15 cellular contexts compared by ENCODE assay signal in genomic region chr11:66495401-66495844, GRCh38. TPM values are rescaled to one million over a fixed set of nuclear protein-coding genes. Genes with fewer than 3 reads are reported as not detected.
DNase-seq lines count a peak whose midpoint lies in the region; ATAC-seq and TF ChIP-seq lines count a peak whose summit lies in the region.
"Had no signal": no experiment of that assay in that cellular context is flagged by ENCODE, and none has a peak within 500 bp of the region (broad histone marks: within the 10 kb centered on the region; RNA-seq: fewer than 3 reads in every experiment).

No MANE protein-coding gene starts in this region.

- H3K36me3 ChIP-seq in cardiac muscle cell (no peaks in the 10 kb centered on the region), left ventricle myocardium inferior (peaks cover 47% of the 10 kb centered on the region), MM.1S (replicated peaks; ENCODE audit: insufficient read depth, low read length) (no peaks in the 10 kb centered on the region), endodermal cell (ENCODE audit: control insufficient read depth, insufficient read depth, low read length) (peaks cover 65% of the 10 kb centered on the region)

- H3K9ac ChIP-seq in MM.1S (ENCODE audit: low read length) (no peak overlapping the region), endodermal cell (ENCODE audit: extremely low read depth, low read length, poor library complexity, severe bottlenecking) (no peak overlapping the region)

- peaks cover 57% of the 10 kb centered on the region for H3K36me3 Mint-ChIP-seq in endodermal cell (ENCODE audit: low read depth)

- H3K9me3 Mint-ChIP-seq in endodermal cell = no peaks in the 10 kb centered on the region
- H3K9me3 Mint-ChIP-seq: CD4-positive, CD25-positive, alpha-beta regulatory T cell; immature natural killer cell; stimulated activated naive CD8-positive, alpha-beta T cell treated with anti-CD3 and anti-CD28 coated beads, Interleukin-15, amount 100 ng/mL, for 72 hours had no signal

- no peak overlapping the region for H3K27ac Mint-ChIP-seq in endodermal cell
- H3K27ac Mint-ChIP-seq: CD4-positive, CD25-positive, alpha-beta regulatory T cell; immature natural killer cell had no signal

- peaks cover 3% of the 10 kb centered on the region for H3K4me1 Mint-ChIP-seq in endodermal cell
- H3K4me1 Mint-ChIP-seq: CD4-positive, CD25-positive, alpha-beta regulatory T cell; immature natural killer cell had no signal

- H3K27me3 ChIP-seq in cardiac muscle cell (no peaks in the 10 kb centered on the region), left ventricle myocardium inferior (ENCODE audit: low read depth) (no peaks in the 10 kb centered on the region), MM.1S (replicated peaks; ENCODE audit: insufficient read depth, low read length) (no peaks in the 10 kb centered on the region), endodermal cell (ENCODE audit: control insufficient read depth, insufficient read depth, low read length, poor library complexity, severe bottlenecking) (no peaks in the 10 kb centered on the region)

- peak; percentile 11 for TF ChIP-seq CTCF in cardiac muscle cell (IDR thresholded peaks at IDR 0.05; ENCODE audit: low read depth, low read length)
- no peak for TF ChIP-seq CTCF in left ventricle myocardium inferior (IDR thresholded peaks at IDR 0.05; ENCODE audit: borderline replicate concordance)
- TF ChIP-seq CTCF in MM.1S (IDR thresholded peaks at IDR 0.05; ENCODE audit: low read length) = peak; percentile 35
- peak; percentile 73 for TF ChIP-seq CTCF in endodermal cell (conservative IDR thresholded peaks at IDR 0.05)

- intact Hi-C loops in left ventricle myocardium inferior (cut with micrococcal nuclease) = no loop called here

- H3K9me3 ChIP-seq in cardiac muscle cell (ENCODE audit: low read depth) = no peaks in the 10 kb centered on the region
- no peaks in the 10 kb centered on the region for H3K9me3 ChIP-seq in left ventricle myocardium inferior (replicated peaks)
- H3K9me3 ChIP-seq in MM.1S (replicated peaks; ENCODE audit: insufficient read depth, low read length) = no peaks in the 10 kb centered on the region
- H3K9me3 ChIP-seq in endodermal cell (ENCODE audit: control insufficient read depth, low read length) = no peaks in the 10 kb centered on the region
- H3K9me3 ChIP-seq: mucosa of descending colon had no signal

- H3K4me2 ChIP-seq in MM.1S (ENCODE audit: low read depth, low read length) = no peak overlapping the region

- no peak for DNase-seq in cardiac muscle cell (ENCODE audit: low read depth in 1 of 2, low spot score in 1 of 2)
- DNase-seq in left ventricle myocardium inferior = no peak
- no peak for DNase-seq in MM.1S
- peak; percentile 87 for DNase-seq in endodermal cell
- DNase-seq in stimulated activated naive CD8-positive, alpha-beta T cell treated with anti-CD3 and anti-CD28 coated beads, Interleukin-15, Interleukin-2, amounts not matched to agents 100 U/mL and 50 U/mL, for 24 hours = peak; percentile 35
- no peak for DNase-seq in globus pallidus (ENCODE audit: low spot score)
- DNase-seq: immature natural killer cell, mucosa of descending colon, NCI-H2171, T-helper 1 cell had no signal

- H3F3A ChIP-seq in MM.1S (ENCODE audit: insufficient read depth, low read length) = no peaks in the 10 kb centered on the region

- H2AFZ ChIP-seq in MM.1S (ENCODE audit: low read length) = no peak overlapping the region

- H3K27me3 Mint-ChIP-seq in endodermal cell (ENCODE audit: insufficient read depth) = no peaks in the 10 kb centered on the region
- H3K27me3 Mint-ChIP-seq: CD4-positive, CD25-positive, alpha-beta regulatory T cell; stimulated activated naive CD8-positive, alpha-beta T cell treated with anti-CD3 and anti-CD28 coated beads, Interleukin-15, amount 100 ng/mL, for 72 hours had no signal

- ATAC-seq in stimulated activated naive CD8-positive, alpha-beta T cell treated with anti-CD3 and anti-CD28 coated beads, Interleukin-15, Interleukin-2, amounts not matched to agents 100 U/mL and 50 U/mL, for 24 hours = peak; percentile 24
- ATAC-seq in HG03521 (IDR thresholded peaks at IDR 0.05; ENCODE audit: unreplicated experiment) = no peak
- ATAC-seq in GM18520 (IDR thresholded peaks at IDR 0.05; ENCODE audit: unreplicated experiment) = no peak
- ATAC-seq: mucosa of descending colon; stimulated activated naive CD8-positive, alpha-beta T cell treated with anti-CD3 and anti-CD28 coated beads, Interleukin-15, amount 100 ng/mL, for 72 hours had no signal

- H3K4me3 ChIP-seq in cardiac muscle cell (no peak overlapping the region), left ventricle myocardium inferior (no peak overlapping the region), MM.1S (ENCODE audit: low read length) (no peak overlapping the region), endodermal cell (ENCODE audit: low read length) (no peak overlapping the region)
- H3K4me3 ChIP-seq: mucosa of descending colon had no signal

- no peak overlapping the region for H3K4me3 Mint-ChIP-seq in endodermal cell
- H3K4me3 Mint-ChIP-seq: CD4-positive, CD25-positive, alpha-beta regulatory T cell; immature natural killer cell; stimulated activated naive CD8-positive, alpha-beta T cell treated with anti-CD3 and anti-CD28 coated beads, Interleukin-15, amount 100 ng/mL, for 72 hours had no signal

- H3K79me2 ChIP-seq in MM.1S (ENCODE audit: low read length) = no peaks in the 10 kb centered on the region

- H3K27ac ChIP-seq in cardiac muscle cell (no peak overlapping the region), left ventricle myocardium inferior (replicated peaks) (no peak overlapping the region), MM.1S (ENCODE audit: low read length) (no peak overlapping the region), endodermal cell (ENCODE audit: low read depth, low read length) (no peak overlapping the region)

- H3K4me1 ChIP-seq in cardiac muscle cell (ENCODE audit: low read depth) (no peaks in the 10 kb centered on the region), left ventricle myocardium inferior (no peaks in the 10 kb centered on the region), MM.1S (ENCODE audit: low read length) (no peaks in the 10 kb centered on the region), endodermal cell (ENCODE audit: control insufficient read depth, insufficient read depth, low read length) (no peaks in the 10 kb centered on the region)

- no peaks in the 10 kb centered on the region for H4K20me1 ChIP-seq in MM.1S (ENCODE audit: insufficient read depth, low read length)

- H3K9me2 ChIP-seq in MM.1S (replicated peaks; ENCODE audit: insufficient read depth, low read length) = no peaks in the 10 kb centered on the region

- WGBS in endodermal cell (ENCODE audit: insufficient coverage in 1 of 2, insufficient read length in 1 of 2), 2 experiments = 88 to 97% methylated on average over 6 to 17 of the region's 17 CpGs

RNA-seq across cellular contexts. Expression of gene BBS1, which starts 15.0 kb away (rescaled TPM):
- total RNA-seq in cardiac muscle cell (100 and 106 TPM in 2 replicates), left ventricle myocardium inferior (16.9 TPM), endodermal cell (10 to 100 TPM; 52.4 to 67.3 TPM)
- polyA plus RNA-seq in cardiac muscle cell = 59.7 and 62.7 TPM in 2 replicates
- 39.1 TPM for polyA plus RNA-seq in endodermal cell (2013, experiment 1 of 2)
- polyA plus RNA-seq in endodermal cell (2013, experiment 2 of 2) = 34.5 TPM

RNA-seq across cellular contexts. Expression of gene DPP3, which starts 15.2 kb away (rescaled TPM):
- total RNA-seq in cardiac muscle cell = 21.9 and 60.7 TPM in 2 replicates
- polyA plus RNA-seq in cardiac muscle cell = 20.8 and 44.9 TPM in 2 replicates
- 13.6 TPM for total RNA-seq in left ventricle myocardium inferior
- total RNA-seq in endodermal cell = 10 to 100 TPM; 84.8 to 86.3 TPM
- 40.0 TPM for polyA plus RNA-seq in endodermal cell (2013, experiment 1 of 2)
- 39.4 TPM for polyA plus RNA-seq in endodermal cell (2013, experiment 2 of 2)

RNA-seq across cellular contexts. Expression of gene PELI3, which starts 28.7 kb away (rescaled TPM):
- total RNA-seq in cardiac muscle cell (19.9 and 30.9 TPM in 2 replicates), left ventricle myocardium inferior (7.3 TPM), endodermal cell (10 to 100 TPM in 1 of 2 donors, 1 to 10 TPM in 1; 9.0 to 12.4 TPM)
- polyA plus RNA-seq in cardiac muscle cell = 16.4 and 20.5 TPM in 2 replicates
- 5.4 TPM for polyA plus RNA-seq in endodermal cell (2013, experiment 1 of 2)
- 5.3 TPM for polyA plus RNA-seq in endodermal cell (2013, experiment 2 of 2)

RNA-seq across cellular contexts. Expression of gene ZDHHC24, which starts 50.4 kb away (rescaled TPM):
- total RNA-seq in cardiac muscle cell (14.7 and 21.6 TPM in 2 replicates), left ventricle myocardium inferior (5.2 TPM), endodermal cell (10 to 100 TPM; 10.6 to 11.7 TPM)
- polyA plus RNA-seq in cardiac muscle cell = 15.2 and 16.9 TPM in 2 replicates
- polyA plus RNA-seq in endodermal cell (2013, experiment 1 of 2) = 7.0 TPM
- 7.0 TPM for polyA plus RNA-seq in endodermal cell (2013, experiment 2 of 2)

RNA-seq across cellular contexts. Expression of gene ACTN3, which starts 51.3 kb away (rescaled TPM):
- total RNA-seq in cardiac muscle cell (74.2 and 189 TPM in 2 replicates), left ventricle myocardium inferior (not detected), endodermal cell (1 to 10 TPM; 1.7 to 5.3 TPM)
- polyA plus RNA-seq in cardiac muscle cell = 111 and 322 TPM in 2 replicates
- polyA plus RNA-seq in endodermal cell (2013, experiment 1 of 2) = 11.3 TPM
- polyA plus RNA-seq in endodermal cell (2013, experiment 2 of 2) = 10.7 TPM
- total RNA-seq: CD4-positive, CD25-positive, alpha-beta regulatory T cell; LHCN-M2 had no signal
- polyA plus RNA-seq: CD4-positive, CD25-positive, alpha-beta regulatory T cell had no signal

Comparison
In these comparisons a context has a peak if more than half of its experiments do, and no peak if none do; other contexts are left out.
1. DNase-seq: peak in endodermal cell (single experiment) and stimulated activated naive CD8-positive, alpha-beta T cell treated with anti-CD3 and anti-CD28 coated beads, Interleukin-15, Interleukin-2, amounts not matched to agents 100 U/mL and 50 U/mL, for 24 hours (single experiment); none in cardiac muscle cell (0 of 2), left ventricle myocardium inferior (single experiment), MM.1S (single experiment) and globus pallidus (single experiment).